In genomic region chr16:79316004-79316458, GRCh38 we compare ENCODE assay signal across 1 cellular context.
TF ChIP-seq lines count a peak whose summit lies in the region.

No MANE protein-coding gene starts in this region.

TF ChIP-seq in H1, 55 proteins besides CTCF, POLR2A, EP300 and RAD21 (continued from another document):
- TF ChIP-seq GABPA (IDR thresholded peaks at IDR 0.05; ENCODE audit: borderline replicate concordance, insufficient read depth, low read length) (no peak), NRF1 (IDR thresholded peaks at IDR 0.05; ENCODE audit: low read depth, low read length) (no peak), RFX5 (IDR thresholded peaks at IDR 0.05; ENCODE audit: borderline replicate concordance, low read depth, low read length) (no peak), RNF2 (IDR thresholded peaks at IDR 0.05; ENCODE audit: borderline replicate concordance, low read depth, low read length, missing control alignments, poor library complexity, severe bottlenecking) (no peak)
